17 cellular contexts compared by ENCODE assay signal in genomic region chr13:41332829-41333228, GRCh38. TPM values are rescaled to one million over a fixed set of nuclear protein-coding genes. Genes with fewer than 3 reads are reported as not detected.
DNase-seq lines count a peak whose midpoint lies in the region; ATAC-seq and TF ChIP-seq lines count a peak whose summit lies in the region.
"Had no signal": no experiment of that assay in that cellular context is flagged by ENCODE, and none has a peak within 500 bp of the region (broad histone marks: within the 10 kb centered on the region; RNA-seq: fewer than 3 reads in every experiment).

No MANE protein-coding gene starts in this region.

- DNase-seq in cerebellar cortex (ENCODE audit: low spot score) (peak; percentile 29), Right ventricle myocardium superior (no peak), iris pigment epithelial cell (ENCODE audit: low read depth) (peak; percentile 14), tibial artery (no peak), SW480 (ENCODE audit: low spot score) (no peak)
- no peak for DNase-seq in activated naive CD4-positive, alpha-beta T cell treated with Interleukin-2 at 50 U/mL for 16 hours
- DNase-seq: ACHN; AML-193; Calu3; CD4-positive, CD25-positive, alpha-beta regulatory T cell; DMS53; NCI-H1105 treated with DMSO at 0.1 percent for 48 hours; NCI-H187; NCI-H446; NCI-H69 had no signal

- peaks cover 0 to 28% (median 9%) of the 10 kb centered on the region in 4 donors for H3K4me1 ChIP-seq in tibial artery
- H3K4me1 ChIP-seq: HAP-1 had no signal

- intact Hi-C loops in Right ventricle myocardium superior (cut with DNase I) (no loop called here), tibial artery (cut with DNase I; ENCODE audit: low total_unique reads) (no loop called here)

- ATAC-seq in Right ventricle myocardium superior (ENCODE audit: poor library complexity) (peak; percentile 85), HG03139 (IDR thresholded peaks at IDR 0.05; ENCODE audit: unreplicated experiment) (no peak)

- peak overlapping the region; percentile 51 to 52 for H3K27ac ChIP-seq in tibial artery

- H3K36me3 ChIP-seq in tibial artery: peaks cover 4 to 7% (median 4%) of the 10 kb centered on the region in 3 donors

- H3K9me3 ChIP-seq in tibial artery: no peaks in the 10 kb centered on the region
- H3K9me3 ChIP-seq: HAP-1 had no signal

- H3K4me3 ChIP-seq in tibial artery: no peak overlapping the region
- H3K4me3 ChIP-seq: HAP-1 had no signal

- H3K27me3 ChIP-seq in tibial artery: no peaks in the 10 kb centered on the region

- TF ChIP-seq CTCF in tibial artery (IDR thresholded peaks at IDR 0.05): no peak

RNA-seq across cellular contexts. Expression of gene NAA16, which starts 21.8 kb away (rescaled TPM):
- 7.0 TPM for total RNA-seq in Right ventricle myocardium superior

Comparison
In these comparisons a context has a peak if more than half of its experiments do, and no peak if none do; other contexts are left out.
1. DNase-seq: peak in cerebellar cortex (single experiment) and iris pigment epithelial cell (single experiment); none in Right ventricle myocardium superior (single experiment), tibial artery (0 of 2), activated naive CD4-positive, alpha-beta T cell treated with Interleukin-2 at 50 U/mL for 16 hours (single experiment) and SW480 (single experiment).